12 cellular contexts compared by ENCODE assay signal in genomic region chr2:101788995-101789970, GRCh38.
DNase-seq lines count a peak whose midpoint lies in the region; ATAC-seq, FAIRE-seq and TF ChIP-seq lines count a peak whose summit lies in the region.
"Had no signal": no experiment of that assay in that cellular context is flagged by ENCODE, and none has a peak within 500 bp of the region (broad histone marks: within the 10 kb centered on the region; RNA-seq: fewer than 3 reads in every experiment).

No MANE protein-coding gene starts in this region.

- DNase-seq in activated naive CD4-positive, alpha-beta T cell treated with anti-CD3 and anti-CD28 coated beads for 36 hours = no peak
- no peak for DNase-seq in activated naive CD4-positive, alpha-beta T cell treated with anti-CD3 and anti-CD28 coated beads, Interleukin-2, amount 50 U/mL, for 16 hours
- no peak for DNase-seq in activated naive CD8-positive, alpha-beta T cell treated with anti-CD3 and anti-CD28 coated beads, Interleukin-2, amount 50 U/mL, for 24 hours
- DNase-seq in right lobe of liver (no peak), urothelium cell line (ENCODE audit: low spot score) (no peak), amygdala (lab: John Stamatoyannopoulos, UW) (no peak), amniotic stem cell (lab: John Stamatoyannopoulos, UW) (no peak)
- DNase-seq: activated CD4-positive, alpha-beta T cell treated with anti-CD3 and anti-CD28 coated beads for 1 hour; left lung; NCI-H2029 treated with DMSO at 0.1 percent for 48 hours had no signal

- peak; percentile 84 for ATAC-seq in activated naive CD8-positive, alpha-beta T cell treated with anti-CD3 and anti-CD28 coated beads, Interleukin-2, amount 50 U/mL, for 24 hours
- ATAC-seq in right lobe of liver (peak; percentile 78 to 84 (median 81)), HG03196 (IDR thresholded peaks at IDR 0.05; ENCODE audit: unreplicated experiment) (no peak)
- ATAC-seq: left lung had no signal

- no peak overlapping the region for H3K4me3 ChIP-seq in right lobe of liver
- H3K4me3 ChIP-seq: left lung had no signal

- no peak for TF ChIP-seq CTCF in right lobe of liver (IDR thresholded peaks at IDR 0.05)

- intact Hi-C loops in activated naive CD4-positive, alpha-beta T cell treated with anti-CD3 and anti-CD28 coated beads for 36 hours (cut with micrococcal nuclease) = loop anchor here (2.0 kb wide), 2 partner anchors 18 to 34 kb away; no protein-coding TSS in a partner anchor
- intact Hi-C loops in right lobe of liver (cut with DNase I) = no loop called here

- no peaks in the 10 kb centered on the region for H3K27me3 ChIP-seq in right lobe of liver
- H3K27me3 ChIP-seq: left lung had no signal

- peak overlapping the region; percentile 16 to 35 (median 20) for H3K27ac ChIP-seq in right lobe of liver
- H3K27ac ChIP-seq: KMS-11 had no signal

- peaks cover 70% of the 10 kb centered on the region for H3K4me1 Mint-ChIP-seq in activated naive CD4-positive, alpha-beta T cell treated with anti-CD3 and anti-CD28 coated beads for 36 hours (ENCODE audit: low read depth)
- H3K4me1 Mint-ChIP-seq in activated naive CD8-positive, alpha-beta T cell treated with anti-CD3 and anti-CD28 coated beads, Interleukin-2, amount 50 U/mL, for 24 hours = peaks cover 75% of the 10 kb centered on the region

- peaks cover 17% of the 10 kb centered on the region for H3K36me3 Mint-ChIP-seq in activated naive CD4-positive, alpha-beta T cell treated with anti-CD3 and anti-CD28 coated beads for 36 hours (ENCODE audit: low read depth)
- H3K36me3 Mint-ChIP-seq in activated naive CD8-positive, alpha-beta T cell treated with anti-CD3 and anti-CD28 coated beads, Interleukin-2, amount 50 U/mL, for 24 hours (ENCODE audit: low read depth) = peaks cover 21% of the 10 kb centered on the region

- WGBS in right lobe of liver (ENCODE audit: insufficient coverage, low coverage, low lambda C conversion rate, missing lambda C conversion rate) = 52% methylated on average over 4 of the region's 4 CpGs

- H3K9me3 Mint-ChIP-seq in activated naive CD4-positive, alpha-beta T cell treated with anti-CD3 and anti-CD28 coated beads for 36 hours = no peaks in the 10 kb centered on the region
- peaks cover 7% of the 10 kb centered on the region for H3K9me3 Mint-ChIP-seq in activated naive CD8-positive, alpha-beta T cell treated with anti-CD3 and anti-CD28 coated beads, Interleukin-2, amount 50 U/mL, for 24 hours

- peaks cover 0 to 38% (median 5%) of the 10 kb centered on the region in 4 donors for H3K4me1 ChIP-seq in right lobe of liver
- H3K4me1 ChIP-seq: left lung had no signal

- H3K4me3 Mint-ChIP-seq in activated naive CD4-positive, alpha-beta T cell treated with anti-CD3 and anti-CD28 coated beads for 36 hours = no peak overlapping the region
- H3K4me3 Mint-ChIP-seq in activated naive CD8-positive, alpha-beta T cell treated with anti-CD3 and anti-CD28 coated beads, Interleukin-2, amount 50 U/mL, for 24 hours = peak overlapping the region; percentile 28

- H3K9me3 ChIP-seq in right lobe of liver = no peaks in the 10 kb centered on the region
- H3K9me3 ChIP-seq: left lung had no signal

- H3K27me3 Mint-ChIP-seq in activated naive CD4-positive, alpha-beta T cell treated with anti-CD3 and anti-CD28 coated beads for 36 hours (ENCODE audit: low read depth) = no peaks in the 10 kb centered on the region
- H3K27me3 Mint-ChIP-seq in activated naive CD8-positive, alpha-beta T cell treated with anti-CD3 and anti-CD28 coated beads, Interleukin-2, amount 50 U/mL, for 24 hours = no peaks in the 10 kb centered on the region

- TF ChIP-seq POLR2A in right lobe of liver (IDR thresholded peaks at IDR 0.05) = no peak

- CTCF ChIA-PET in activated naive CD4-positive, alpha-beta T cell treated with anti-CD3 and anti-CD28 coated beads for 36 hours (lab: Charles Lee) = no interaction called here

- peak; percentile 53 for FAIRE-seq in urothelium cell line (lab: Jason Lieb, UNC)

- no peaks in the 10 kb centered on the region for H3K36me3 ChIP-seq in right lobe of liver

- H3K27ac Mint-ChIP-seq in activated naive CD4-positive, alpha-beta T cell treated with anti-CD3 and anti-CD28 coated beads for 36 hours = peak overlapping the region; percentile 63
- peak overlapping the region; percentile 88 for H3K27ac Mint-ChIP-seq in activated naive CD8-positive, alpha-beta T cell treated with anti-CD3 and anti-CD28 coated beads, Interleukin-2, amount 50 U/mL, for 24 hours
